ENCODE assay signal across 9 cellular contexts in the genomic region with DNA sequence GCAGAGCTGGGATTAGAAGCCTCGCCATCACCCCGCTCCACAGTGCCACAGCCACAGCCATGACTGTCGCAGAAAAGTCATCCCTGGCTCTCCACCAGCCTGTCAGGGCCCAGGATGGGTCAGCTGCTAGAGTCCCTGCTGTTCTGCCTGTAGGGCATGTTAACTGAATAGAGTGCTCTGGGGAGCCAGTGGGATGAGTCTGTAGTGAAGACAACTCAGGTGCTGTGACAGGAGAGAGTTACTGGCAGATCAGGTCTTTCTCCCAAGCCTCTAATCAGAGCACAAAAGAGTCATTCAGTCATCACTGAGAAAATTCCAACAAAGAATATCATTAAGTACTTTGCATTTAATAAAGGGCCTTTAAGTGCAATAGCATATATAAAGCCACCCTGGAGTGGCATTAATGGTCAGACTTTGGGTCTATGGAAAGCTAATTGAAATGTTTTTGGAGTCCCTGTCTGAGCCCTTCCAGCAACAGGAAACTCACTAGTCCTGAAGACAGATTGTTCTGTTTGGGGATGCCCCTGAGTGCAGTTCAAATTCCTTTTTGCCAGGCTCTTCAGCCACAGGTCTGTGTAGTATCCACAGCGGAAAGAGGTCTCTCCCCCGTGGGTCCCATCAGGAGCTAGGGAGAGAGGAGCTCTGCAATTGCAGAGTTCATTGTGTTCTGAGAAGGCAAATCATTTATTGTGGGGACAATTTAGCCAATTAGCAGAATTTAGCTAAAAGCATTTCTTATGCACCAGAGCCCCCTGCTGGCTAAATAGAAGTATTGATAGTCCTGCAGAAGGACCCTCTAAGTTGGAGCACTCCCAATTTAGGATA. TPM values are rescaled to one million over a fixed set of nuclear protein-coding genes. Genes with fewer than 3 reads are reported as not detected.
DNase-seq lines count a peak whose midpoint lies in the region; ATAC-seq and TF ChIP-seq lines count a peak whose summit lies in the region.
"Had no signal": no experiment of that assay in that cellular context is flagged by ENCODE, and none has a peak within 500 bp of the region (broad histone marks: within the 10 kb centered on the region; RNA-seq: fewer than 3 reads in every experiment).

No MANE protein-coding gene starts in this region.

- H3K9me3 ChIP-seq in CD4-positive, CD25-positive, alpha-beta regulatory T cell (ENCODE audit: control insufficient read depth in 2 of 2, low read length in 2 of 2), result peaks cover 8 to 11% of the 10 kb centered on the region in 2 experiments
- peaks cover 0 to 30% (median 0%) of the 10 kb centered on the region in 3 donors for H3K9me3 ChIP-seq in gastroesophageal sphincter
- H3K9me3 ChIP-seq in psoas muscle, result peaks cover 10% of the 10 kb centered on the region

- H3K27me3 Mint-ChIP-seq in CD4-positive, CD25-positive, alpha-beta regulatory T cell, result peaks cover 34% of the 10 kb centered on the region
- peaks cover 20% of the 10 kb centered on the region for H3K27me3 Mint-ChIP-seq in activated CD4-positive, alpha-beta memory T cell treated with anti-CD3 and anti-CD28 coated beads, Interleukin-2, amount 10 ng/mL, durations not matched to agents 7 days and 5 days

- H3K4me1 Mint-ChIP-seq in CD4-positive, CD25-positive, alpha-beta regulatory T cell, result no peaks in the 10 kb centered on the region
- no peaks in the 10 kb centered on the region for H3K4me1 Mint-ChIP-seq in activated CD4-positive, alpha-beta memory T cell treated with anti-CD3 and anti-CD28 coated beads, Interleukin-2, amount 10 ng/mL, durations not matched to agents 7 days and 5 days

- no peak overlapping the region for H3K4me3 ChIP-seq in CD4-positive, CD25-positive, alpha-beta regulatory T cell (ENCODE audit: low read depth, low read length)
- H3K4me3 ChIP-seq in gastroesophageal sphincter (no peak overlapping the region), psoas muscle (no peak overlapping the region)
- H3K4me3 ChIP-seq: skin epidermis had no signal

- TF ChIP-seq POLR2A in gastroesophageal sphincter (IDR thresholded peaks at IDR 0.05), result no peak

- H3K4me1 ChIP-seq in CD4-positive, CD25-positive, alpha-beta regulatory T cell (ENCODE audit: control insufficient read depth, insufficient read depth, low read length, poor library complexity, severe bottlenecking), result no peaks in the 10 kb centered on the region
- H3K4me1 ChIP-seq in gastroesophageal sphincter (no peaks in the 10 kb centered on the region), psoas muscle (no peaks in the 10 kb centered on the region)

- H3K27ac ChIP-seq in CD4-positive, CD25-positive, alpha-beta regulatory T cell (ENCODE audit: insufficient read depth, low read length, poor library complexity, severe bottlenecking), result no peak overlapping the region
- H3K27ac ChIP-seq in gastroesophageal sphincter, result no peak overlapping the region
- H3K27ac ChIP-seq in psoas muscle, result no peak overlapping the region
- H3K27ac ChIP-seq: skin epidermis had no signal

- no peaks in the 10 kb centered on the region for H3K36me3 Mint-ChIP-seq in CD4-positive, CD25-positive, alpha-beta regulatory T cell
- H3K36me3 Mint-ChIP-seq in activated CD4-positive, alpha-beta memory T cell treated with anti-CD3 and anti-CD28 coated beads, Interleukin-2, amount 10 ng/mL, durations not matched to agents 7 days and 5 days (ENCODE audit: low read depth), result no peaks in the 10 kb centered on the region

- H3K9me3 Mint-ChIP-seq in CD4-positive, CD25-positive, alpha-beta regulatory T cell, result peaks cover 0 to 22% (median 15%) of the 10 kb centered on the region in 7 donors
- H3K9me3 Mint-ChIP-seq in activated CD4-positive, alpha-beta memory T cell treated with anti-CD3 and anti-CD28 coated beads, Interleukin-2, amount 10 ng/mL, durations not matched to agents 7 days and 5 days, result peaks cover 19% of the 10 kb centered on the region

- H3K4me3 Mint-ChIP-seq in CD4-positive, CD25-positive, alpha-beta regulatory T cell, result no peak overlapping the region
- no peak overlapping the region for H3K4me3 Mint-ChIP-seq in activated CD4-positive, alpha-beta memory T cell treated with anti-CD3 and anti-CD28 coated beads, Interleukin-2, amount 10 ng/mL, durations not matched to agents 7 days and 5 days

- POLR2A ChIA-PET in activated CD4-positive, alpha-beta memory T cell treated with anti-CD3 and anti-CD28 coated beads, Interleukin-2, amount 10 ng/mL, durations not matched to agents 7 days and 5 days (lab: Charles Lee), result no interaction called here

- H3K36me3 ChIP-seq in CD4-positive, CD25-positive, alpha-beta regulatory T cell (ENCODE audit: control insufficient read depth, insufficient read depth, low read length), result no peaks in the 10 kb centered on the region
- H3K36me3 ChIP-seq in gastroesophageal sphincter, result no peaks in the 10 kb centered on the region
- no peaks in the 10 kb centered on the region for H3K36me3 ChIP-seq in psoas muscle (ENCODE audit: insufficient read depth in 1 of 2, low read depth in 1 of 2)

- CTCF ChIA-PET in activated CD4-positive, alpha-beta memory T cell treated with anti-CD3 and anti-CD28 coated beads, Interleukin-2, amount 10 ng/mL, durations not matched to agents 7 days and 5 days (lab: Charles Lee), result interaction anchor here (0.6 to 2.2 kb wide), 6 partner anchors 10 to 435 kb away, joined by 3 to 5 read pairs (median 3); no protein-coding TSS in a partner anchor

- no peak for ATAC-seq in CD4-positive, CD25-positive, alpha-beta regulatory T cell (ENCODE audit: low read depth in 2 of 2)
- ATAC-seq in gastroesophageal sphincter, result no peak
- ATAC-seq in psoas muscle, result no peak
- ATAC-seq in GM19467 (IDR thresholded peaks at IDR 0.05; ENCODE audit: unreplicated experiment), result no peak
- ATAC-seq in HG03571 (IDR thresholded peaks at IDR 0.05; ENCODE audit: unreplicated experiment), result no peak

- no peak for TF ChIP-seq EP300 in gastroesophageal sphincter (IDR thresholded peaks at IDR 0.05)

- DNase-seq in CD4-positive, CD25-positive, alpha-beta regulatory T cell, result peak; percentile 3 to 48 (median 27)
- peak; percentile 55 for DNase-seq in GM20000 (ENCODE audit: low spot score)
- DNase-seq in NCI-H2196 (lab: John Stamatoyannopoulos, UW; ENCODE audit: unreplicated experiment), result peak; percentile 57
- peak; percentile 22 for DNase-seq in activated CD4-positive, alpha-beta memory T cell treated with anti-CD3 and anti-CD28 coated beads, Interleukin-2, amount 10 ng/mL, durations not matched to agents 7 days and 5 days
- DNase-seq in psoas muscle, result no peak

- intact Hi-C loops in psoas muscle (cut with DNase I), result loop anchor here in 1 of 2 donors (2.0 kb wide), 1 partner anchor 431 kb away; no protein-coding TSS in a partner anchor

- 25 to 35% methylated on average over 2 of the region's 5 CpGs for WGBS in gastroesophageal sphincter (ENCODE audit: low coverage in 1 of 2), 2 donors
- WGBS in psoas muscle, 3 donors, result 28 to 39% (median 35%) methylated on average over 5 of the region's 5 CpGs

- TF ChIP-seq CTCF in GM20000 (IDR thresholded peaks at IDR 0.05; ENCODE audit: extremely low read depth, missing control alignments), result peak; percentile 31
- peak; percentile 75 to 84 (median 78) for TF ChIP-seq CTCF in gastroesophageal sphincter (IDR thresholded peaks at IDR 0.05)
- TF ChIP-seq CTCF in psoas muscle (IDR thresholded peaks at IDR 0.05), result peak; percentile 58

- H3K27ac Mint-ChIP-seq in CD4-positive, CD25-positive, alpha-beta regulatory T cell, result no peak overlapping the region
- no peak overlapping the region for H3K27ac Mint-ChIP-seq in activated CD4-positive, alpha-beta memory T cell treated with anti-CD3 and anti-CD28 coated beads, Interleukin-2, amount 10 ng/mL, durations not matched to agents 7 days and 5 days

- H3K27me3 ChIP-seq in CD4-positive, CD25-positive, alpha-beta regulatory T cell (ENCODE audit: control insufficient read depth, insufficient read depth, low read length), result peaks cover 7% of the 10 kb centered on the region
- H3K27me3 ChIP-seq in gastroesophageal sphincter, result peaks cover 67% of the 10 kb centered on the region
- peaks cover 0 to 13% (median 3%) of the 10 kb centered on the region in 3 donors for H3K27me3 ChIP-seq in psoas muscle (ENCODE audit: insufficient read depth in 3 of 3, low read length in 2 of 3)

RNA-seq across cellular contexts. Expression of a gene that starts 45.2 kb away (rescaled TPM):
- total RNA-seq in CD4-positive, CD25-positive, alpha-beta regulatory T cell, result 1.2 TPM
- polyA plus RNA-seq in CD4-positive, CD25-positive, alpha-beta regulatory T cell, result under 1 TPM in 3 of 4 donors, not detected in 1; 0.20 to 0.41 (median 0.20) TPM
- total RNA-seq in activated CD4-positive, alpha-beta memory T cell treated with anti-CD3 and anti-CD28 coated beads, Interleukin-2, amount 10 ng/mL, durations not matched to agents 7 days and 5 days, result 1 to 10 TPM; 1.1 to 1.2 TPM
- total RNA-seq in gastroesophageal sphincter (100 to 1,000 TPM in 1 of 4 donors, 10 to 100 TPM in 3; 52.0 to 135 (median 74.6) TPM), psoas muscle (1 to 10 TPM in 2 of 4 donors, under 1 TPM in 2; 0.57 to 5.3 (median 1.3) TPM)
- 1 to 10 TPM in 1 of 3 donors, under 1 TPM in 2; 0.63 to 1.5 (median 0.86) TPM for polyA plus RNA-seq in psoas muscle

Comparison
In these comparisons a context has a peak if more than half of its experiments do, and no peak if none do; other contexts are left out.
1. DNase-seq: peak in CD4-positive, CD25-positive, alpha-beta regulatory T cell (3 of 3), GM20000 (single experiment), NCI-H2196 (single experiment) and activated CD4-positive, alpha-beta memory T cell treated with anti-CD3 and anti-CD28 coated beads, Interleukin-2, amount 10 ng/mL, durations not matched to agents 7 days and 5 days (single experiment); none in psoas muscle (0 of 2).
2. RNA of a gene that starts 45.2 kb away (total RNA-seq): 52.0 to 135 TPM in gastroesophageal sphincter; 0.57 to 5.3 TPM in psoas muscle, 1.1 to 1.2 TPM in activated CD4-positive, alpha-beta memory T cell treated with anti-CD3 and anti-CD28 coated beads, Interleukin-2, amount 10 ng/mL, durations not matched to agents 7 days and 5 days and 1.2 TPM in CD4-positive, CD25-positive, alpha-beta regulatory T cell (single experiment); every median in the first group is over 4 times any median in the second.
3. Peak in every context shown above with its lines, with median percentiles within 50 percentile points of each other: CTCF ChIP-seq.